ENCODE assay signal across 15 cellular contexts in the genomic region with DNA sequence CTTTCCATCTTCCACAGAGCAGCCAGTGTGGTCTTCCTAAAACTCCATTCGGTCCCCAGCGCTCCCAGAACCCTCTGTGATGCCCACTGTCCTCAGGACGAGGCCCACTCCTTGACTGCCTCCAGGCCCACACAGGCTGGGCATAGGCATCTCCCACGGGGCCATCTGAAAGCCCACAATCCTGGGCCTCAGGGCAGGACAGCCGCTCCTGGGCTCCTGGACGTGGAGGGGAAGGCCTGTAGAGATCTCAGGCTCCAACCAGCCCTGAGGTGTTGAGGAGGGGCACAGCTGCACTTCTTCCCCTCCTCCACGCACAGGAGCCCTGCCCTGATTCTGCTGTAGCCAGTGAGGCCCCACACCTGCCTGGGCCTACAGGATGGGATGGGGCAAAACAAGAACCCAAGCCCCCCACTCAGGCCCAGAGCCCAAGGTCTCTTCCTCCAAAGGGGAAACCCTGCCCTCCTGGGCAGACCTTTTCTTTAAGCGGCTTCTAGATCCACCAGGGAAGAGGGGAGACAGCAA. TPM values are rescaled to one million over a fixed set of nuclear protein-coding genes. Genes with fewer than 3 reads are reported as not detected.
A peak's percentile ranks its signal among the peaks of the same experiment; 100 is the strongest.
DNase-seq lines count a peak whose midpoint lies in the region; ATAC-seq, FAIRE-seq and TF ChIP-seq lines count a peak whose summit lies in the region.
"Had no signal": no experiment of that assay in that cellular context is flagged by ENCODE, and none has a peak within 500 bp of the region (broad histone marks: within the 10 kb centered on the region; RNA-seq: fewer than 3 reads in every experiment).

No MANE protein-coding gene starts in this region.

- H3K27me3 Mint-ChIP-seq in activated CD8-positive, alpha-beta memory T cell treated with anti-CD3 and anti-CD28 coated beads, Interleukin-2, amount 10 ng/mL, durations not matched to agents 7 days and 5 days = no peaks in the 10 kb centered on the region
- H3K27me3 Mint-ChIP-seq in activated naive CD8-positive, alpha-beta T cell treated with anti-CD3 and anti-CD28 coated beads, Interleukin-2, amount 50 U/mL, for 24 hours = no peaks in the 10 kb centered on the region

- H3K36me3 Mint-ChIP-seq in activated CD8-positive, alpha-beta memory T cell treated with anti-CD3 and anti-CD28 coated beads, Interleukin-2, amount 10 ng/mL, durations not matched to agents 7 days and 5 days = peaks cover 22% of the 10 kb centered on the region
- peaks cover 2% of the 10 kb centered on the region for H3K36me3 Mint-ChIP-seq in activated naive CD8-positive, alpha-beta T cell treated with anti-CD3 and anti-CD28 coated beads, Interleukin-2, amount 50 U/mL, for 24 hours (ENCODE audit: low read depth)

- peaks cover 56% of the 10 kb centered on the region for H3K4me1 Mint-ChIP-seq in activated CD8-positive, alpha-beta memory T cell treated with anti-CD3 and anti-CD28 coated beads, Interleukin-2, amount 10 ng/mL, durations not matched to agents 7 days and 5 days
- H3K4me1 Mint-ChIP-seq in activated naive CD8-positive, alpha-beta T cell treated with anti-CD3 and anti-CD28 coated beads, Interleukin-2, amount 50 U/mL, for 24 hours = peaks cover 48% of the 10 kb centered on the region

- H3K27ac Mint-ChIP-seq in activated CD8-positive, alpha-beta memory T cell treated with anti-CD3 and anti-CD28 coated beads, Interleukin-2, amount 10 ng/mL, durations not matched to agents 7 days and 5 days = peak overlapping the region; percentile 95
- peak overlapping the region; percentile 91 for H3K27ac Mint-ChIP-seq in activated naive CD8-positive, alpha-beta T cell treated with anti-CD3 and anti-CD28 coated beads, Interleukin-2, amount 50 U/mL, for 24 hours

- POLR2A ChIA-PET in HEK293T (lab: Yijun Ruan, JAX) = no interaction called here

- FAIRE-seq in small intestine (lab: Jason Lieb, UNC) = no peak

- H3K27me3 ChIP-seq in small intestine (ENCODE audit: control insufficient read depth in 2 of 2, insufficient read depth in 2 of 2, low read length in 2 of 2) = no peaks in the 10 kb centered on the region
- H3K27me3 ChIP-seq: suprapubic skin had no signal

- H3K9me3 Mint-ChIP-seq in activated CD8-positive, alpha-beta memory T cell treated with anti-CD3 and anti-CD28 coated beads, Interleukin-2, amount 10 ng/mL, durations not matched to agents 7 days and 5 days (ENCODE audit: low read depth) = no peaks in the 10 kb centered on the region
- no peaks in the 10 kb centered on the region for H3K9me3 Mint-ChIP-seq in activated naive CD8-positive, alpha-beta T cell treated with anti-CD3 and anti-CD28 coated beads, Interleukin-2, amount 50 U/mL, for 24 hours
- H3K9me3 Mint-ChIP-seq: neural crest cell had no signal

- WGBS in small intestine, 3 donors = 87 to 90% (median 88%) methylated on average over 8 of the region's 8 CpGs

- H3K4me1 ChIP-seq in small intestine (ENCODE audit: control insufficient read depth in 2 of 2, insufficient read depth in 1 of 2, low read depth in 1 of 2, low read length in 1 of 2) = peaks cover 0 to 4% of the 10 kb centered on the region in 2 donors

- no peaks in the 10 kb centered on the region for H3K9me3 ChIP-seq in small intestine (ENCODE audit: control insufficient read depth, low read depth)
- H3K9me3 ChIP-seq: suprapubic skin had no signal

- H3K27ac ChIP-seq in small intestine (ENCODE audit: low read depth in 1 of 2, low read length in 1 of 2) = peak overlapping the region; percentile 29 to 44
- H3K27ac ChIP-seq: suprapubic skin had no signal

- CTCF ChIA-PET in activated CD8-positive, alpha-beta memory T cell treated with anti-CD3 and anti-CD28 coated beads, Interleukin-2, amount 10 ng/mL, durations not matched to agents 7 days and 5 days (lab: Charles Lee) = interaction anchor here (1.3 to 2.8 kb wide), 4 partner anchors 11 to 78 kb away, joined by 3 to 15 read pairs (median 4); no protein-coding TSS in a partner anchor
- CTCF ChIA-PET in HEK293T (lab: Yijun Ruan, JAX) = no interaction called here

- no peak for ATAC-seq in activated CD8-positive, alpha-beta memory T cell treated with anti-CD3 and anti-CD28 coated beads, Interleukin-2, amount 10 ng/mL, durations not matched to agents 7 days and 5 days
- ATAC-seq in activated naive CD8-positive, alpha-beta T cell treated with anti-CD3 and anti-CD28 coated beads, Interleukin-2, amount 50 U/mL, for 24 hours = no peak
- no peak for ATAC-seq in GM19324 (IDR thresholded peaks at IDR 0.05; ENCODE audit: low FRiP score, unreplicated experiment)
- ATAC-seq in HG02571 (IDR thresholded peaks at IDR 0.05; ENCODE audit: unreplicated experiment) = no peak
- ATAC-seq: PC-3 had no signal

- H3K4me3 Mint-ChIP-seq in activated CD8-positive, alpha-beta memory T cell treated with anti-CD3 and anti-CD28 coated beads, Interleukin-2, amount 10 ng/mL, durations not matched to agents 7 days and 5 days = peak overlapping the region; percentile 84
- H3K4me3 Mint-ChIP-seq in activated naive CD8-positive, alpha-beta T cell treated with anti-CD3 and anti-CD28 coated beads, Interleukin-2, amount 50 U/mL, for 24 hours = peak overlapping the region; percentile 70
- H3K4me3 Mint-ChIP-seq: neural crest cell had no signal

- no peak for DNase-seq in activated CD8-positive, alpha-beta memory T cell treated with anti-CD3 and anti-CD28 coated beads, Interleukin-2, amount 10 ng/mL, durations not matched to agents 7 days and 5 days
- no peak for DNase-seq in activated CD8-positive, alpha-beta memory T cell treated with anti-CD3 and anti-CD28 coated beads, Interleukin-2, amount 50 U/mL, for 4 hours
- DNase-seq in HEK293T (ENCODE audit: extremely low spot score) (peak; percentile 0), small intestine (no peak)
- no peak for DNase-seq in activated naive CD8-positive, alpha-beta T cell treated with anti-CD3 and anti-CD28 coated beads, Interleukin-2, amount 50 U/mL, for 24 hours
- DNase-seq in stimulated activated CD4-positive, alpha-beta T cell treated with anti-CD3 and anti-CD28 coated beads, Interleukin-4, amount 100 ng/mL, for 4 hours = no peak
- DNase-seq: activated CD4-positive, alpha-beta T cell treated with anti-CD3 and anti-CD28 coated beads for 48 hours; DMS 273 treated with DMSO at 0.1 percent for 48 hours; NCI-H1417 treated with DMSO at 0.1 percent for 48 hours; NCI-H446; PC-3 had no signal

- no peak overlapping the region for H3K4me3 ChIP-seq in small intestine (ENCODE audit: low read depth in 1 of 2, low read length in 2 of 2)
- H3K4me3 ChIP-seq: suprapubic skin had no signal

- no peaks in the 10 kb centered on the region for H3K36me3 ChIP-seq in small intestine (ENCODE audit: control insufficient read depth in 2 of 2, insufficient read depth in 2 of 2, low read length in 2 of 2)

TF ChIP-seq in HEK293T, 16 proteins besides CTCF, POLR2A, EP300 and RAD21:
- TF ChIP-seq, protein P1, sequence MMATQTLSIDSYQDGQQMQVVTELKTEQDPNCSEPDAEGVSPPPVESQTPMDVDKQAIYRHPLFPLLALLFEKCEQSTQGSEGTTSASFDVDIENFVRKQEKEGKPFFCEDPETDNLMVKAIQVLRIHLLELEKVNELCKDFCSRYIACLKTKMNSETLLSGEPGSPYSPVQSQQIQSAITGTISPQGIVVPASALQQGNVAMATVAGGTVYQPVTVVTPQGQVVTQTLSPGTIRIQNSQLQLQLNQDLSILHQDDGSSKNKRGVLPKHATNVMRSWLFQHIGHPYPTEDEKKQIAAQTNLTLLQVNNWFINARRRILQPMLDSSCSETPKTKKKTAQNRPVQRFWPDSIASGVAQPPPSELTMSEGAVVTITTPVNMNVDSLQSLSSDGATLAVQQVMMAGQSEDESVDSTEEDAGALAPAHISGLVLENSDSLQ (IDR thresholded peaks at IDR 0.05) = no peak
- TF ChIP-seq FOXA1 (IDR thresholded peaks at IDR 0.05) (no peak), ELF4 (IDR thresholded peaks at IDR 0.05) (no peak), CTBP1 (IDR thresholded peaks at IDR 0.05; ENCODE audit: borderline replicate concordance) (no peak), SUZ12 (IDR thresholded peaks at IDR 0.05) (no peak), NFRKB (IDR thresholded peaks at IDR 0.05) (no peak), ZNF384 (IDR thresholded peaks at IDR 0.05) (no peak), FOXM1 (IDR thresholded peaks at IDR 0.05; ENCODE audit: borderline replicate concordance) (no peak), LEF1 (IDR thresholded peaks at IDR 0.05; ENCODE audit: borderline replicate concordance) (no peak), FOXK2 (IDR thresholded peaks at IDR 0.05) (no peak), L3MBTL2 (conservative IDR thresholded peaks at IDR 0.05) (no peak), TARDBP (IDR thresholded peaks at IDR 0.05) (no peak), ARNT (IDR thresholded peaks at IDR 0.05) (no peak), HDGF (IDR thresholded peaks at IDR 0.05; ENCODE audit: borderline replicate concordance) (no peak), SP1 (IDR thresholded peaks at IDR 0.05) (no peak), BHLHE40 (IDR thresholded peaks at IDR 0.05; ENCODE audit: borderline replicate concordance) (no peak)

RNA-seq across cellular contexts. Expression of a gene that starts 26.0 kb away (rescaled TPM):
- 100 to 1,000 TPM; 198 to 313 TPM for total RNA-seq in activated CD8-positive, alpha-beta memory T cell treated with anti-CD3 and anti-CD28 coated beads, Interleukin-2, amount 10 ng/mL, durations not matched to agents 7 days and 5 days
- 100 to 1,000 TPM in 1 of 3 donors, 10 to 100 TPM in 2; 68.2 to 135 (median 77.8) TPM for polyA plus RNA-seq in small intestine

RNA-seq across cellular contexts. Expression of a gene that starts 31.5 kb away (rescaled TPM):
- 10 to 100 TPM; 20.9 to 21.2 TPM for total RNA-seq in activated CD8-positive, alpha-beta memory T cell treated with anti-CD3 and anti-CD28 coated beads, Interleukin-2, amount 10 ng/mL, durations not matched to agents 7 days and 5 days
- 1 to 10 TPM; 1.1 to 4.8 (median 1.6) TPM for polyA plus RNA-seq in small intestine

RNA-seq across cellular contexts. Expression of a gene that starts 38.0 kb away (rescaled TPM):
- total RNA-seq in activated CD8-positive, alpha-beta memory T cell treated with anti-CD3 and anti-CD28 coated beads, Interleukin-2, amount 10 ng/mL, durations not matched to agents 7 days and 5 days = 100 to 1,000 TPM; 219 to 298 TPM
- 100 to 1,000 TPM; 431 to 744 (median 617) TPM for polyA plus RNA-seq in small intestine

RNA-seq across cellular contexts. Expression of a gene that starts 38.1 kb away (rescaled TPM):
- 10 to 100 TPM; 18.4 to 21.9 TPM for total RNA-seq in activated CD8-positive, alpha-beta memory T cell treated with anti-CD3 and anti-CD28 coated beads, Interleukin-2, amount 10 ng/mL, durations not matched to agents 7 days and 5 days
- polyA plus RNA-seq in small intestine = 10 to 100 TPM; 11.1 to 22.6 (median 20.8) TPM

RNA-seq across cellular contexts. Expression of a gene that starts 48.1 kb away (rescaled TPM):
- total RNA-seq in activated CD8-positive, alpha-beta memory T cell treated with anti-CD3 and anti-CD28 coated beads, Interleukin-2, amount 10 ng/mL, durations not matched to agents 7 days and 5 days = 1 to 10 TPM; 1.8 to 4.0 TPM
- 10 to 100 TPM; 56.5 to 61.7 (median 59.1) TPM for polyA plus RNA-seq in small intestine
